In genomic region chr2:70133521-70134348, GRCh38 we compare ENCODE assay signal across 8 cellular contexts. TPM values are rescaled to one million over a fixed set of nuclear protein-coding genes. Genes with fewer than 3 reads are reported as not detected.
DNase-seq lines count a peak whose midpoint lies in the region; ATAC-seq and TF ChIP-seq lines count a peak whose summit lies in the region.

No MANE protein-coding gene starts in this region.

- 78 to 82% methylated on average over 10 of the region's 10 CpGs for WGBS in aorta, 2 donors

- POLR2A ChIA-PET in CD8-positive, alpha-beta memory T cell (lab: Charles Lee), result interaction anchor here (1.1 to 9.0 kb wide), 8 partner anchors 8 to 219 kb away, joined by 3 to 168 read pairs (median 16); partner anchors contain the start of genes MXD1 and PCBP1

- no peaks in the 10 kb centered on the region for H3K9me3 ChIP-seq in CD8-positive, alpha-beta memory T cell (ENCODE audit: low read length)
- no peaks in the 10 kb centered on the region for H3K9me3 ChIP-seq in lower lobe of right lung
- no peaks in the 10 kb centered on the region for H3K9me3 ChIP-seq in aorta (ENCODE audit: control insufficient read depth, low read length)

- intact Hi-C loops in lower lobe of right lung (cut with DNase I) (no loop called here), aorta (cut with DNase I) (loop anchor here in 1 of 2 donors (2.0 kb wide), 1 partner anchor 39 kb away; no protein-coding TSS in a partner anchor)

- H3K4me1 Mint-ChIP-seq in CD8-positive, alpha-beta memory T cell, result peaks cover 69 to 84% (median 83%) of the 10 kb centered on the region in 3 donors
- H3K4me1 Mint-ChIP-seq in activated naive CD8-positive, alpha-beta T cell treated with anti-CD3 and anti-CD28 coated beads, Interleukin-2, amount 50 U/mL, for 24 hours, result peaks cover 84% of the 10 kb centered on the region

- peaks cover 87% of the 10 kb centered on the region for H3K4me1 ChIP-seq in CD8-positive, alpha-beta memory T cell (ENCODE audit: insufficient read depth, low read length)
- peaks cover 60% of the 10 kb centered on the region for H3K4me1 ChIP-seq in lower lobe of right lung
- peaks cover 0 to 7% of the 10 kb centered on the region in 2 donors for H3K4me1 ChIP-seq in aorta (ENCODE audit: control insufficient read depth in 1 of 2, insufficient read depth in 2 of 2, low read length in 2 of 2)

- CTCF ChIA-PET in CD8-positive, alpha-beta memory T cell (lab: Charles Lee), result interaction anchor here (0.7 to 6.0 kb wide), 8 partner anchors 7 to 63 kb away, joined by 3 to 73 read pairs (median 10); partner anchors contain the start of gene PCBP1

- H3K27me3 Mint-ChIP-seq in CD8-positive, alpha-beta memory T cell, result no peaks in the 10 kb centered on the region
- H3K27me3 Mint-ChIP-seq in activated naive CD8-positive, alpha-beta T cell treated with anti-CD3 and anti-CD28 coated beads, Interleukin-2, amount 50 U/mL, for 24 hours, result no peaks in the 10 kb centered on the region

- peak overlapping the region; percentile 79 for H3K27ac ChIP-seq in CD8-positive, alpha-beta memory T cell (ENCODE audit: low read depth, low read length)
- H3K27ac ChIP-seq in lower lobe of right lung (peak overlapping the region; percentile 91), aorta (ENCODE audit: low read depth in 1 of 2, low read length in 2 of 2) (peak overlapping the region; percentile 79 to 84)

- H3K36me3 Mint-ChIP-seq in CD8-positive, alpha-beta memory T cell, result peaks cover 0 to 2% (median 2%) of the 10 kb centered on the region in 3 donors
- peaks cover 2% of the 10 kb centered on the region for H3K36me3 Mint-ChIP-seq in activated naive CD8-positive, alpha-beta T cell treated with anti-CD3 and anti-CD28 coated beads, Interleukin-2, amount 50 U/mL, for 24 hours (ENCODE audit: low read depth)

- DNase-seq in CD8-positive, alpha-beta memory T cell, result peak in 4 of 5 donors; percentile 20 to 55 (median 36)
- DNase-seq in KG1 (lab: John Stamatoyannopoulos, UW) (peak; percentile 71), lower lobe of right lung (peak; percentile 9), aorta (no peak), GOT3 (lab: John Stamatoyannopoulos, UW) (no peak)
- DNase-seq in activated naive CD8-positive, alpha-beta T cell treated with anti-CD3 and anti-CD28 coated beads, Interleukin-2, amount 50 U/mL, for 24 hours, result no peak

- TF ChIP-seq CTCF in lower lobe of right lung (IDR thresholded peaks at IDR 0.05), result no peak

- H3K27me3 ChIP-seq in CD8-positive, alpha-beta memory T cell (ENCODE audit: insufficient read depth, low read length, poor library complexity, severe bottlenecking), result no peaks in the 10 kb centered on the region
- no peaks in the 10 kb centered on the region for H3K27me3 ChIP-seq in lower lobe of right lung (ENCODE audit: low read depth)
- no peaks in the 10 kb centered on the region for H3K27me3 ChIP-seq in aorta (ENCODE audit: control insufficient read depth in 1 of 2, insufficient read depth in 2 of 2, low read length in 1 of 2)

- ATAC-seq in activated naive CD8-positive, alpha-beta T cell treated with anti-CD3 and anti-CD28 coated beads, Interleukin-2, amount 50 U/mL, for 24 hours, result peak; percentile 37
- ATAC-seq in lower lobe of right lung (no peak), aorta (ENCODE audit: low FRiP score) (no peak), HG03108 (IDR thresholded peaks at IDR 0.05; ENCODE audit: unreplicated experiment) (no peak), GM18520 (IDR thresholded peaks at IDR 0.05; ENCODE audit: unreplicated experiment) (no peak)

- H3K4me3 ChIP-seq in CD8-positive, alpha-beta memory T cell (ENCODE audit: low read length), result peak overlapping the region; percentile 57
- no peak overlapping the region for H3K4me3 ChIP-seq in lower lobe of right lung
- H3K4me3 ChIP-seq in aorta (ENCODE audit: low read length in 2 of 2), result no peak overlapping the region

- no peaks in the 10 kb centered on the region for H3K36me3 ChIP-seq in CD8-positive, alpha-beta memory T cell (ENCODE audit: insufficient read depth, low read length)
- H3K36me3 ChIP-seq in lower lobe of right lung (no peaks in the 10 kb centered on the region), aorta (ENCODE audit: control insufficient read depth in 1 of 2, insufficient read depth in 2 of 2, low read length in 1 of 2) (no peaks in the 10 kb centered on the region)

- peak overlapping the region; percentile 65 to 91 (median 84) for H3K4me3 Mint-ChIP-seq in CD8-positive, alpha-beta memory T cell
- H3K4me3 Mint-ChIP-seq in activated naive CD8-positive, alpha-beta T cell treated with anti-CD3 and anti-CD28 coated beads, Interleukin-2, amount 50 U/mL, for 24 hours, result peak overlapping the region; percentile 87

- H3K27ac Mint-ChIP-seq in CD8-positive, alpha-beta memory T cell, result peak overlapping the region; percentile 94 to 99 (median 96)
- H3K27ac Mint-ChIP-seq in activated naive CD8-positive, alpha-beta T cell treated with anti-CD3 and anti-CD28 coated beads, Interleukin-2, amount 50 U/mL, for 24 hours, result peak overlapping the region; percentile 97

- H3K9me3 Mint-ChIP-seq in CD8-positive, alpha-beta memory T cell, result no peaks in the 10 kb centered on the region
- H3K9me3 Mint-ChIP-seq in activated naive CD8-positive, alpha-beta T cell treated with anti-CD3 and anti-CD28 coated beads, Interleukin-2, amount 50 U/mL, for 24 hours, result no peaks in the 10 kb centered on the region

RNA-seq across cellular contexts. Expression of gene PCBP1, which starts 46.5 kb away (rescaled TPM):
- 100 to 1,000 TPM; 428 to 434 TPM for total RNA-seq in CD8-positive, alpha-beta memory T cell
- polyA plus RNA-seq in CD8-positive, alpha-beta memory T cell, result 161 TPM
- total RNA-seq in lower lobe of right lung, result 308 TPM
- 100 to 1,000 TPM; 263 to 288 TPM for total RNA-seq in aorta
- polyA plus RNA-seq in aorta, result 100 to 1,000 TPM; 249 to 259 TPM

RNA-seq across cellular contexts. Expression of gene C2orf42, which starts 57.1 kb away (rescaled TPM):
- 10 to 100 TPM; 29.1 to 34.6 TPM for total RNA-seq in CD8-positive, alpha-beta memory T cell
- 31.4 TPM for polyA plus RNA-seq in CD8-positive, alpha-beta memory T cell
- total RNA-seq in lower lobe of right lung (18.0 TPM), aorta (10 to 100 TPM; 12.4 to 17.9 TPM)
- 1 to 10 TPM; 8.0 to 8.1 TPM for polyA plus RNA-seq in aorta

Comparison
In these comparisons a context has a peak if more than half of its experiments do, and no peak if none do; other contexts are left out.
1. DNase-seq: peak in CD8-positive, alpha-beta memory T cell (4 of 5), KG1 (single experiment) and lower lobe of right lung (single experiment); none in activated naive CD8-positive, alpha-beta T cell treated with anti-CD3 and anti-CD28 coated beads, Interleukin-2, amount 50 U/mL, for 24 hours (single experiment), aorta (0 of 2) and GOT3 (single experiment).
2. Peak in every context shown above with its lines, with median percentiles within 50 percentile points of each other: H3K27ac ChIP-seq.